In genomic region chr2:51120754-51121280, GRCh38 we compare ENCODE assay signal across 21 cellular contexts.
"Had no signal": no experiment of that assay in that cellular context is flagged by ENCODE, and none has a peak within 500 bp of the region (broad histone marks: within the 10 kb centered on the region; RNA-seq: fewer than 3 reads in every experiment).

No MANE protein-coding gene starts in this region.

- H3K4me2 ChIP-seq: neural progenitor cell had no signal

- H3K4me1 ChIP-seq: lower lobe of right lung, neural progenitor cell, sigmoid colon, spleen, stomach, upper lobe of right lung had no signal

- H3K27me3 ChIP-seq: neural progenitor cell, ovary, sigmoid colon, spleen, stomach, upper lobe of right lung had no signal

- DNase-seq: activated CD4-positive, CD25-positive, alpha-beta regulatory T cell treated with anti-CD3 and anti-CD28 coated beads, Interleukin-2, amount 50 U/mL, for 72 hours; activated naive CD8-positive, alpha-beta T cell treated with anti-CD3 and anti-CD28 coated beads, Interleukin-2, amount 10 ng/mL, durations not matched to agents 7 days and 5 days; aorta; caudate nucleus; effector CD8-positive, alpha-beta T cell; foreskin melanocyte; head of caudate nucleus; immature natural killer cell; left colon; lower lobe of right lung; midbrain; ovary; sigmoid colon; spleen; stimulated activated CD4-positive, alpha-beta T cell treated with anti-CD3 and anti-CD28 coated beads, Interleukin-1b, Interleukin-23, amount 100 ng/mL, for 48 hours; stomach; SW 1271; upper lobe of right lung had no signal

- H3K27ac ChIP-seq: coronary artery, lower lobe of right lung, neural progenitor cell, ovary, sigmoid colon, spleen, stomach, thoracic aorta, upper lobe of right lung had no signal

- H3K9ac ChIP-seq: neural progenitor cell had no signal

- H2AFZ ChIP-seq: neural progenitor cell had no signal

- H3K9me3 ChIP-seq: lower lobe of right lung, ovary, thoracic aorta, upper lobe of right lung had no signal

- H3K36me3 ChIP-seq: lower lobe of right lung, neural progenitor cell, ovary, sigmoid colon, spleen, stomach, thoracic aorta, upper lobe of right lung had no signal

- H3K4me3 ChIP-seq: coronary artery, lower lobe of right lung, neural progenitor cell, ovary, sigmoid colon, spleen, stomach, thoracic aorta, upper lobe of right lung had no signal
